ENCODE assay signal across 17 cellular contexts in genomic region chr3:128468285-128468790, GRCh38. TPM values are rescaled to one million over a fixed set of nuclear protein-coding genes. Genes with fewer than 3 reads are reported as not detected.
A peak's percentile ranks its signal among the peaks of the same experiment; 100 is the strongest.
DNase-seq lines count a peak whose midpoint lies in the region; ATAC-seq, FAIRE-seq and TF ChIP-seq lines count a peak whose summit lies in the region.
"Had no signal": no experiment of that assay in that cellular context is flagged by ENCODE, and none has a peak within 500 bp of the region (broad histone marks: within the 10 kb centered on the region; RNA-seq: fewer than 3 reads in every experiment).

No MANE protein-coding gene starts in this region.

- no peaks in the 10 kb centered on the region for H3F3A ChIP-seq in neural progenitor cell (ENCODE audit: low read depth)

- peaks cover 2% of the 10 kb centered on the region for H3K9me3 Mint-ChIP-seq in neural progenitor cell
- H3K9me3 Mint-ChIP-seq: CD8-positive, alpha-beta T cell; GM23338 had no signal

- no peak overlapping the region for H3K4me2 ChIP-seq in neural progenitor cell
- H3K4me2 ChIP-seq: GM23338, KMS-11 had no signal

- H3K4me3 Mint-ChIP-seq in T-helper 17 cell (no peak overlapping the region), neural progenitor cell (no peak overlapping the region)
- H3K4me3 Mint-ChIP-seq: B cell; CD8-positive, alpha-beta T cell; GM23338; H9; IgD-negative memory B cell had no signal

- H3K4me1 Mint-ChIP-seq in T-helper 17 cell (peaks cover 15% of the 10 kb centered on the region), neural progenitor cell (peaks cover 5% of the 10 kb centered on the region)
- H3K4me1 Mint-ChIP-seq: B cell had no signal

- H3K4me3 ChIP-seq in neural progenitor cell (no peak overlapping the region), Peyer's patch (no peak overlapping the region)
- H3K4me3 ChIP-seq: GM23338 had no signal

- peaks cover 62% of the 10 kb centered on the region for H3K27me3 Mint-ChIP-seq in T-helper 17 cell
- peaks cover 35% of the 10 kb centered on the region for H3K27me3 Mint-ChIP-seq in neural progenitor cell (ENCODE audit: insufficient read depth, low read depth)

- H2AFZ ChIP-seq in neural progenitor cell (replicated peaks) = no peak overlapping the region
- H2AFZ ChIP-seq: GM23338 had no signal

- H4K20me1 ChIP-seq in neural progenitor cell (ENCODE audit: low read depth) = no peaks in the 10 kb centered on the region

- H3K79me2 ChIP-seq in neural progenitor cell (ENCODE audit: low read depth) = no peaks in the 10 kb centered on the region

- TF ChIP-seq CTCF in D721Med (IDR thresholded peaks at IDR 0.05; ENCODE audit: insufficient read depth, missing control alignments) = no peak
- no peak for TF ChIP-seq CTCF in neural progenitor cell (IDR thresholded peaks at IDR 0.05)
- TF ChIP-seq CTCF in Peyer's patch (IDR thresholded peaks at IDR 0.05) = no peak

- H3K27ac Mint-ChIP-seq in T-helper 17 cell (peak overlapping the region; percentile 2), neural progenitor cell (no peak overlapping the region)
- H3K27ac Mint-ChIP-seq: B cell; CD8-positive, alpha-beta T cell; GM23338; IgD-negative memory B cell had no signal

- no peaks in the 10 kb centered on the region for H3K9me3 ChIP-seq in T-helper 17 cell (ENCODE audit: control insufficient read depth, low read length, poor library complexity, severe bottlenecking)
- H3K9me3 ChIP-seq in neural progenitor cell (ENCODE audit: low read depth) = no peaks in the 10 kb centered on the region
- H3K9me3 ChIP-seq in Peyer's patch = no peaks in the 10 kb centered on the region

- DNase-seq in D721Med (ENCODE audit: insufficient read length, low spot score) (peak; percentile 91), NCI-H82 (lab: John Stamatoyannopoulos, UW) (peak; percentile 99), T-helper 17 cell (no peak), neural progenitor cell (ENCODE audit: low spot score) (peak; percentile 25), Peyer's patch (no peak), DMS53 (lab: John Stamatoyannopoulos, UW) (no peak)
- DNase-seq: CD8-positive, alpha-beta T cell; COR-L47; H9 had no signal

- no peak for FAIRE-seq in D721Med (lab: Jason Lieb, UNC)
- FAIRE-seq: A204.1 had no signal

- no peak overlapping the region for H3K9ac ChIP-seq in neural progenitor cell
- H3K9ac ChIP-seq: KMS-11 had no signal

- H3K27me3 ChIP-seq in neural progenitor cell = peaks cover 67% of the 10 kb centered on the region
- no peaks in the 10 kb centered on the region for H3K27me3 ChIP-seq in Peyer's patch

- TF ChIP-seq POLR2A in Peyer's patch (IDR thresholded peaks at IDR 0.05) = no peak

- H3K4me1 ChIP-seq in neural progenitor cell = peaks cover 5% of the 10 kb centered on the region
- no peaks in the 10 kb centered on the region for H3K4me1 ChIP-seq in Peyer's patch

- ATAC-seq in T-helper 17 cell = no peak
- ATAC-seq in GM18517 (IDR thresholded peaks at IDR 0.05; ENCODE audit: unreplicated experiment) = no peak
- ATAC-seq: CD8-positive, alpha-beta T cell; GM23338 had no signal

- H3K27ac ChIP-seq in neural progenitor cell = no peak overlapping the region
- no peak overlapping the region for H3K27ac ChIP-seq in Peyer's patch
- H3K27ac ChIP-seq: C4-2B, KMS-11 had no signal

- peaks cover 11% of the 10 kb centered on the region for H3K36me3 Mint-ChIP-seq in T-helper 17 cell (ENCODE audit: low read depth)
- no peaks in the 10 kb centered on the region for H3K36me3 Mint-ChIP-seq in neural progenitor cell
- H3K36me3 Mint-ChIP-seq: CD8-positive, alpha-beta T cell had no signal

- H3K36me3 ChIP-seq in neural progenitor cell (no peaks in the 10 kb centered on the region), Peyer's patch (no peaks in the 10 kb centered on the region)

RNA-seq across cellular contexts. Expression of gene DNAJB8, which starts 1.6 kb away (rescaled TPM):
- total RNA-seq in T-helper 17 cell = not detected
- total RNA-seq in neural progenitor cell (ENCODE audit: low replicate concordance) = not detected in 2 replicates
- not detected for total RNA-seq in Peyer's patch
- total RNA-seq: B cell; CD8-positive, alpha-beta T cell; Daoy; GM23338; H9 had no signal

RNA-seq across cellular contexts. Expression of gene GATA2, which starts 24.7 kb away (rescaled TPM):
- total RNA-seq in T-helper 17 cell (1 to 10 TPM; 4.0 to 9.7 TPM), neural progenitor cell (ENCODE audit: low replicate concordance) (0.09 TPM in 1 of 2 replicates, not detected in the other), Peyer's patch (10 to 100 TPM in 1 of 4 donors, 1 to 10 TPM in 3; 2.8 to 11.6 (median 8.1) TPM)
- total RNA-seq: B cell had no signal

Comparison
In these comparisons a context has a peak if more than half of its experiments do, and no peak if none do; other contexts are left out.
1. DNase-seq: peak in D721Med (single experiment), NCI-H82 (single experiment) and neural progenitor cell (single experiment); none in T-helper 17 cell (0 of 3), Peyer's patch (0 of 3) and DMS53 (single experiment).